10 cellular contexts compared by ENCODE assay signal in the genomic region with DNA sequence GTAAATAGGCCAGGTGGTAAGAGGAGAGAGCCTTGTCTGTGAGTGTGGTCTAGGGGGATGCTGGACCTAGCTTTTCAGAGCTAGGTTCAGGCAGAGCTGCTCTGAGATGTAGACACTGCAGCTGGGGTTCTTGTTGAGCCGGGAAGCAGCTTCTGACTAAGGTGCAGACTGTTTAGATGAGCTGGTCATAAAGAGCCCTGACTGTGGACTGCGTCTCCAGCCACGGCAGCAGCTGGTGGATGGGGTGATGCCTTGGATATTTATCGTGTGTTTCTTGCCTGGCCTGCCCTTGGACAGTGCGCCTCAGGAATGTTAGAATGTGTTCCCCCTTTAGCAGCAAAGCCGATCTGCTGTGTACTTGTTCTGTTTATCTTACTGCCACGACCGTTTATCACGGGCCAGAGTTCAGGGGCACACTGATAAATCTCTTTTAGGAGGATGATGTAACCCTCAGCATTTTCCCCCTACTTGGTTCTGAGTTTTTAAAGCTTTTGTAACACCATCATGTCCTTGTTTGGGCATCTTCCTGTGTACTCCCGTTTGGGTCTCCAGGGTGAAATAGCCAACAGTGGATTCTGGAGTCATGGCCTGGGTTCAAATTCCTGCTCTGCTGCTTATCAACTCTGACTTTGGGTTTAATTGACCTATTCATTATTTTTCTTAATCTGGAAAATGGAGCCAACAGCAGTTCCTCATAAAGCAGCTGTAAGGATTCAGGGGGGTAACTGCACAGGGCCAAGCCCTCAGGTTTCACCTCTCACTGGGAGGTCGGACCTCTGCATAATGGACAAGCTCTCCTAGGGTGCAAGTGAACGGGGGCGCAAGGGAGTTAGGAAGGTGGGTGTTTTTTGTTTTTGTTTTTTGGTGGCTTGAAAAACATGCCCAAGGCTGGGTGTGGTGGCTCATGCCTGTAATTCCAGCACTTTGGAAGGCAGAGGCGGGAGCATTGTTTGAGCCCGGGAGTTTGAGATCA. TPM values are rescaled to one million over a fixed set of nuclear protein-coding genes. Genes with fewer than 3 reads are reported as not detected.
DNase-seq lines count a peak whose midpoint lies in the region; ATAC-seq and TF ChIP-seq lines count a peak whose summit lies in the region.
"Had no signal": no experiment of that assay in that cellular context is flagged by ENCODE, and none has a peak within 500 bp of the region (broad histone marks: within the 10 kb centered on the region; RNA-seq: fewer than 3 reads in every experiment).

No MANE protein-coding gene starts in this region.

- H3K4me1 ChIP-seq in left lung = peaks cover 6 to 23% of the 10 kb centered on the region in 2 donors

- H3K4me3 ChIP-seq in brain microvascular endothelial cell (ENCODE audit: low read depth, low read length) (no peak overlapping the region), left lung (no peak overlapping the region)

- no peak overlapping the region for H3K4me3 Mint-ChIP-seq in natural killer cell
- H3K4me3 Mint-ChIP-seq: stimulated activated memory B cell treated with anti-CD40 and anti-IgM and Interleukin-4, amounts not matched to agents 10 μg/mL and 1 μg/mL and 100 μg/mL, for 72 hours had no signal

- DNase-seq in SIG-M5 treated with dmso at 0.1 percent for 504 hours (lab: John Stamatoyannopoulos, UW; ENCODE audit: unreplicated experiment) (peak; percentile 45), SIG-M5 (lab: John Stamatoyannopoulos, UW) (no peak), brain microvascular endothelial cell (peak; percentile 90), left lung (no peak), ureter (ENCODE audit: low spot score) (peak; percentile 66), KG1 (lab: John Stamatoyannopoulos, UW) (no peak), natural killer cell (no peak)
- DNase-seq: WERI-Rb-1 had no signal

- H3K27ac ChIP-seq in brain microvascular endothelial cell = peak overlapping the region; percentile 76
- no peak overlapping the region for H3K27ac ChIP-seq in left lung
- H3K27ac ChIP-seq: WERI-Rb-1 had no signal

- in situ Hi-C loops in brain microvascular endothelial cell (cut with HindIII; ENCODE audit: low pct_ligation_motif_present, low sequenced_read_pairs) = no loop called here

- intact Hi-C loops in left lung (cut with DNase I) = no loop called here
- intact Hi-C loops in natural killer cell (cut with micrococcal nuclease) = no loop called here

- H3K27me3 Mint-ChIP-seq in natural killer cell (ENCODE audit: low read depth in 2 of 2) = no peaks in the 10 kb centered on the region
- H3K27me3 Mint-ChIP-seq: stimulated activated memory B cell treated with anti-CD40 and anti-IgM and Interleukin-4, amounts not matched to agents 10 μg/mL and 1 μg/mL and 100 μg/mL, for 72 hours had no signal

- no peak for TF ChIP-seq CTCF in brain microvascular endothelial cell (IDR thresholded peaks at IDR 0.05; ENCODE audit: low read depth, low read length, missing control alignments)
- no peak for TF ChIP-seq CTCF in left lung (IDR thresholded peaks at IDR 0.05)
- TF ChIP-seq CTCF in natural killer cell (IDR thresholded peaks at IDR 0.05) = no peak

- H3K27ac Mint-ChIP-seq in natural killer cell = no peak overlapping the region
- H3K27ac Mint-ChIP-seq: stimulated activated memory B cell treated with anti-CD40 and anti-IgM and Interleukin-4, amounts not matched to agents 10 μg/mL and 1 μg/mL and 100 μg/mL, for 72 hours had no signal

- H3K36me3 ChIP-seq in brain microvascular endothelial cell (replicated peaks) (peaks cover 9% of the 10 kb centered on the region), left lung (no peaks in the 10 kb centered on the region)
- H3K36me3 ChIP-seq: WERI-Rb-1 had no signal

- H3K27me3 ChIP-seq in brain microvascular endothelial cell (replicated peaks) (no peaks in the 10 kb centered on the region), left lung (no peaks in the 10 kb centered on the region)

- H3K9me3 ChIP-seq in left lung = no peaks in the 10 kb centered on the region

- H3K36me3 Mint-ChIP-seq in natural killer cell = no peaks in the 10 kb centered on the region

- no peaks in the 10 kb centered on the region for H3K4me1 Mint-ChIP-seq in natural killer cell
- H3K4me1 Mint-ChIP-seq: stimulated activated memory B cell treated with anti-CD40 and anti-IgM and Interleukin-4, amounts not matched to agents 10 μg/mL and 1 μg/mL and 100 μg/mL, for 72 hours had no signal

- ATAC-seq in left lung (peak; percentile 55), natural killer cell (no peak), HG02642 (IDR thresholded peaks at IDR 0.05; ENCODE audit: poor library complexity, unreplicated experiment) (no peak)
- ATAC-seq: stimulated activated memory B cell treated with anti-CD40 and anti-IgM and Interleukin-4, amounts not matched to agents 10 μg/mL and 1 μg/mL and 100 μg/mL, for 72 hours had no signal

- no peaks in the 10 kb centered on the region for H3K9me3 Mint-ChIP-seq in natural killer cell

RNA-seq across cellular contexts. Expression of a gene that starts 51.4 kb away (rescaled TPM):
- total RNA-seq in left lung (100 to 1,000 TPM in 1 of 2 donors, 10 to 100 TPM in 1; 80.1 to 126 TPM), ureter (303 TPM), natural killer cell (10 to 100 TPM; 24.6 to 30.8 (median 26.6) TPM)

Comparison
In these comparisons a context has a peak if more than half of its experiments do, and no peak if none do; other contexts are left out.
1. DNase-seq: peak in SIG-M5 treated with dmso at 0.1 percent for 504 hours (single experiment), brain microvascular endothelial cell (single experiment) and ureter (single experiment); none in SIG-M5 (single experiment), left lung (0 of 2), KG1 (single experiment) and natural killer cell (single experiment).